In genomic region chr3:27589795-27590194, GRCh38 we compare ENCODE assay signal across 9 cellular contexts.
DNase-seq lines count a peak whose midpoint lies in the region; ATAC-seq, FAIRE-seq and TF ChIP-seq lines count a peak whose summit lies in the region.
"Had no signal": no experiment of that assay in that cellular context is flagged by ENCODE, and none has a peak within 500 bp of the region (broad histone marks: within the 10 kb centered on the region; RNA-seq: fewer than 3 reads in every experiment).

No MANE protein-coding gene starts in this region.

- H3K27me3 ChIP-seq in IMR-90 (ENCODE audit: control insufficient read depth, insufficient read depth, low read length) (no peaks in the 10 kb centered on the region), astrocyte (ENCODE audit: insufficient read depth, low read length) (no peaks in the 10 kb centered on the region)

- no peak overlapping the region for H2AK9ac ChIP-seq in IMR-90 (replicated peaks; ENCODE audit: low read depth, low read length, poor library complexity)

- H4K20me1 ChIP-seq in IMR-90 (ENCODE audit: insufficient read depth, low read length), result no peaks in the 10 kb centered on the region
- H4K20me1 ChIP-seq in astrocyte (ENCODE audit: insufficient read depth, low read length), result no peaks in the 10 kb centered on the region

- no peak overlapping the region for H2BK120ac ChIP-seq in IMR-90 (ENCODE audit: low read depth, low read length)

- BruUV-seq in IMR-90 (replicated peaks; lab: Mats Ljungman, UMichigan), result no TSS peak

- H3K18ac ChIP-seq in IMR-90 (ENCODE audit: low read depth, low read length), result no peak overlapping the region

- no peak for TF ChIP-seq POLR2A in IMR-90 (IDR thresholded peaks at IDR 0.05; ENCODE audit: low read depth, low read length)

- no peaks in the 10 kb centered on the region for H3K79me1 ChIP-seq in IMR-90 (ENCODE audit: low read depth in 1 of 2, low read length in 2 of 2)

- no peaks in the 10 kb centered on the region for H3K79me2 ChIP-seq in astrocyte (ENCODE audit: insufficient read depth, low read length)

- H3K4me3 ChIP-seq in IMR-90 (ENCODE audit: insufficient read depth, low read depth, low read length) (no peak overlapping the region), astrocyte (ENCODE audit: insufficient read depth, low read depth, low read length) (no peak overlapping the region), kidney (ENCODE audit: low read length in 2 of 2) (no peak overlapping the region)

- FAIRE-seq in astrocyte (lab: Jason Lieb, UNC) (no peak), kidney (lab: Jason Lieb, UNC) (no peak)

- intact Hi-C loops in IMR-90 (cut with micrococcal nuclease) (no loop called here), kidney (cut with DNase I) (no loop called here)

- dilution Hi-C loops in IMR-90 (cut with HindIII; ENCODE audit: low sequenced_read_pairs, unreplicated experiment), result no loop called here

- H3K9me1 ChIP-seq in IMR-90 (ENCODE audit: insufficient read depth, low read length), result no peaks in the 10 kb centered on the region; the same call in 1 of the 2 replicates

- no peak overlapping the region; a peak in 1 of 4 replicates for H4K8ac ChIP-seq in IMR-90 (ENCODE audit: low read depth in 2 of 2, low read length in 2 of 2)

- TF ChIP-seq CTCF in IMR-90 (conservative IDR thresholded peaks at IDR 0.05; ENCODE audit: low read depth, low read length), result no peak
- no peak for TF ChIP-seq CTCF in astrocyte (IDR thresholded peaks at IDR 0.05; ENCODE audit: insufficient read depth, low read depth, low read length)
- TF ChIP-seq CTCF in kidney (IDR thresholded peaks at IDR 0.05; ENCODE audit: borderline replicate concordance, extremely low read depth, insufficient read depth), result no peak

- peak overlapping the region; percentile 68 for H2BK5ac ChIP-seq in IMR-90 (ENCODE audit: low read depth, low read length, poor library complexity, severe bottlenecking)

- peak overlapping the region; percentile 98 for H3K27ac Mint-ChIP-seq in astrocyte (ENCODE audit: unreplicated experiment)
- H3K27ac Mint-ChIP-seq in immature natural killer cell, result peak overlapping the region in 2 of 6 donors; percentile 5 to 61
- peak overlapping the region; percentile 6 for H3K27ac Mint-ChIP-seq in stimulated activated naive B cell treated with anti-CD40 and anti-IgM and Interleukin-4, amounts not matched to agents 10 μg/mL and 1 μg/mL and 100 μg/mL, for 72 hours

- H3K27ac ChIP-seq in IMR-90 (ENCODE audit: insufficient read depth, low read length), result no peak overlapping the region
- peak overlapping the region; percentile 79 for H3K27ac ChIP-seq in astrocyte (ENCODE audit: low read depth, low read length)
- no peak overlapping the region for H3K27ac ChIP-seq in kidney (ENCODE audit: low read depth in 2 of 2, low read length in 2 of 2)

- H2BK20ac ChIP-seq in IMR-90 (ENCODE audit: low read depth, low read length), result no peak overlapping the region

- in situ Hi-C loops in IMR-90 (cut with MboI; ENCODE audit: low sequenced_read_pairs), result no loop called here

- peak; percentile 78 for ATAC-seq in IMR-90 (ENCODE audit: low read depth)
- no peak for ATAC-seq in stimulated activated naive B cell treated with anti-CD40 and anti-IgM and Interleukin-4, amounts not matched to agents 10 μg/mL and 1 μg/mL and 100 μg/mL, for 72 hours (replicated peaks)

- H3K36me3 Mint-ChIP-seq in astrocyte (ENCODE audit: low read depth, unreplicated experiment) (no peaks in the 10 kb centered on the region), immature natural killer cell (no peaks in the 10 kb centered on the region)
- no peaks in the 10 kb centered on the region for H3K36me3 Mint-ChIP-seq in stimulated activated naive B cell treated with anti-CD40 and anti-IgM and Interleukin-4, amounts not matched to agents 10 μg/mL and 1 μg/mL and 100 μg/mL, for 72 hours

- no CpG with 5 or more reads among the region's 1 CpG for WGBS in IMR-90 (ENCODE audit: extremely low coverage in 2 of 2, insufficient read length in 1 of 2), 2 experiments

- H3K4me3 Mint-ChIP-seq in astrocyte (ENCODE audit: unreplicated experiment), result peak overlapping the region; percentile 29
- H3K4me3 Mint-ChIP-seq in immature natural killer cell, result peak overlapping the region in 3 of 5 donors; percentile 13 to 71 (median 18)
- no peak overlapping the region for H3K4me3 Mint-ChIP-seq in stimulated activated naive B cell treated with anti-CD40 and anti-IgM and Interleukin-4, amounts not matched to agents 10 μg/mL and 1 μg/mL and 100 μg/mL, for 72 hours

- no peak overlapping the region; the same call in 1 of the 2 replicates for H4K5ac ChIP-seq in IMR-90 (ENCODE audit: low read depth, low read length)

- H3K4me1 Mint-ChIP-seq in astrocyte (ENCODE audit: low read depth, unreplicated experiment) (peaks cover 26% of the 10 kb centered on the region), immature natural killer cell (peaks cover 25 to 28% of the 10 kb centered on the region in 2 donors)
- H3K4me1 Mint-ChIP-seq in stimulated activated naive B cell treated with anti-CD40 and anti-IgM and Interleukin-4, amounts not matched to agents 10 μg/mL and 1 μg/mL and 100 μg/mL, for 72 hours, result peaks cover 26 to 38% of the 10 kb centered on the region in 2 donors

- no peak overlapping the region for H4K91ac ChIP-seq in IMR-90 (ENCODE audit: insufficient read depth, low read depth, low read length)

- POLR2A ChIA-PET in IMR-90 (lab: Charles Lee; ENCODE audit: unreplicated experiment), result no interaction called here

- H3K9ac ChIP-seq in IMR-90 (ENCODE audit: low read depth, low read length), result no peak overlapping the region; the same call in 1 of the 2 replicates
- H3K9ac ChIP-seq in astrocyte (ENCODE audit: low read length), result peak overlapping the region; percentile 49
- no peak overlapping the region for H3K9ac ChIP-seq in kidney (ENCODE audit: low read length in 2 of 2)

- H3K9me3 Mint-ChIP-seq in astrocyte (ENCODE audit: unreplicated experiment) (no peaks in the 10 kb centered on the region), immature natural killer cell (no peaks in the 10 kb centered on the region)
- H3K9me3 Mint-ChIP-seq in stimulated activated naive B cell treated with anti-CD40 and anti-IgM and Interleukin-4, amounts not matched to agents 10 μg/mL and 1 μg/mL and 100 μg/mL, for 72 hours, result no peaks in the 10 kb centered on the region

- DNase-seq in IMR-90 (peak; percentile 65), astrocyte (ENCODE audit: low read depth) (peak; percentile 70), immature natural killer cell (no peak), UCSD-AML1 (lab: John Stamatoyannopoulos, UW; ENCODE audit: unreplicated experiment) (no peak), NCI-H1436 (lab: John Stamatoyannopoulos, UW) (no peak), kidney (no peak)
- DNase-seq in stimulated activated naive B cell treated with anti-CD40 and anti-IgM and Interleukin-4, amounts not matched to agents 10 μg/mL and 1 μg/mL and 100 μg/mL, for 72 hours, result no peak
- DNase-seq: aorta, hypothalamus had no signal

- H3K4me2 ChIP-seq in IMR-90 (ENCODE audit: low read depth, low read length) (peak overlapping the region; percentile 81; the same call in 1 of the 2 replicates), astrocyte (ENCODE audit: low read length) (peak overlapping the region; percentile 75)

- H3K9me3 ChIP-seq in IMR-90 (ENCODE audit: control insufficient read depth, insufficient read depth, low read length), result no peaks in the 10 kb centered on the region
- H3K9me3 ChIP-seq in astrocyte (ENCODE audit: insufficient read depth, low read depth, low read length), result no peaks in the 10 kb centered on the region
- H3K9me3 ChIP-seq in kidney (ENCODE audit: control insufficient read depth in 1 of 2, low read length in 2 of 2), result no peaks in the 10 kb centered on the region

- H3K36me3 ChIP-seq in IMR-90 (ENCODE audit: control insufficient read depth, insufficient read depth, low read length), result no peaks in the 10 kb centered on the region
- no peaks in the 10 kb centered on the region for H3K36me3 ChIP-seq in astrocyte (ENCODE audit: insufficient read depth, low read length)
- H3K36me3 ChIP-seq in kidney (ENCODE audit: control insufficient read depth in 1 of 2, insufficient read depth in 2 of 2, low read length in 2 of 2), result no peaks in the 10 kb centered on the region

- no peak overlapping the region for H3K23ac ChIP-seq in IMR-90 (ENCODE audit: low read depth, low read length)

- no peak overlapping the region for H3K14ac ChIP-seq in IMR-90 (replicated peaks; ENCODE audit: low read depth, low read length)

- H3K4me1 ChIP-seq in IMR-90 (ENCODE audit: control insufficient read depth, insufficient read depth, low read length) (peaks cover 10% of the 10 kb centered on the region), astrocyte (ENCODE audit: insufficient read depth, low read length) (peaks cover 25% of the 10 kb centered on the region), kidney (ENCODE audit: control insufficient read depth in 1 of 2, insufficient read depth in 1 of 2, low read depth in 1 of 2, low read length in 2 of 2) (peaks cover 0 to 7% of the 10 kb centered on the region in 2 donors)

- TF ChIP-seq RAD21 in IMR-90 (IDR thresholded peaks at IDR 0.05; ENCODE audit: low read length), result no peak

- peak overlapping the region; percentile 36; the same call in 1 of the 2 replicates for H3K4ac ChIP-seq in IMR-90 (ENCODE audit: low read depth, low read length)

- H2AK5ac ChIP-seq in IMR-90 (ENCODE audit: low read depth, low read length), result no peak overlapping the region

- H3K27me3 Mint-ChIP-seq in astrocyte (ENCODE audit: low read depth, unreplicated experiment) (no peaks in the 10 kb centered on the region), immature natural killer cell (ENCODE audit: low read depth in 3 of 3) (no peaks in the 10 kb centered on the region)
- no peaks in the 10 kb centered on the region for H3K27me3 Mint-ChIP-seq in stimulated activated naive B cell treated with anti-CD40 and anti-IgM and Interleukin-4, amounts not matched to agents 10 μg/mL and 1 μg/mL and 100 μg/mL, for 72 hours

- no peak overlapping the region for H3K56ac ChIP-seq in IMR-90 (ENCODE audit: extremely low read depth, insufficient read depth, low read length)

- 0 out of 3 replicates have a peak overlapping the region, but pooled peaks have one; percentile 34 for H2BK15ac ChIP-seq in IMR-90 (ENCODE audit: low read depth, low read length)

- CTCF ChIA-PET in IMR-90 (lab: Yijun Ruan, JAX), result interaction anchor here (0.6 to 1.4 kb wide), 2 partner anchors 9 to 35 kb away, joined by 3 to 4 read pairs; no protein-coding TSS in a partner anchor

- H2AFZ ChIP-seq in IMR-90 (replicated peaks; ENCODE audit: low read length, poor library complexity), result no peak overlapping the region
- no peak overlapping the region for H2AFZ ChIP-seq in astrocyte (ENCODE audit: low read depth, low read length)

TF ChIP-seq in IMR-90, 13 proteins besides CTCF, POLR2A, EP300 and RAD21 (continues in another document):
- no peak for TF ChIP-seq CEBPB (IDR thresholded peaks at IDR 0.05; ENCODE audit: low read depth, low read length)
- TF ChIP-seq CHD1 (IDR thresholded peaks at IDR 0.05; ENCODE audit: low read depth, low read length), result no peak
- TF ChIP-seq RCOR1 (IDR thresholded peaks at IDR 0.05; ENCODE audit: insufficient replicate concordance, low read length), result no peak
- no peak for TF ChIP-seq RFX5 (IDR thresholded peaks at IDR 0.05; ENCODE audit: low read depth, low read length)
- no peak for TF ChIP-seq NFE2L2 (IDR thresholded peaks at IDR 0.05; ENCODE audit: low read depth, low read length)

Comparison
In these comparisons a context has a peak if more than half of its experiments do, and no peak if none do; other contexts are left out.
1. DNase-seq: peak in IMR-90 (single experiment) and astrocyte (single experiment); none in immature natural killer cell (0 of 3), stimulated activated naive B cell treated with anti-CD40 and anti-IgM and Interleukin-4, amounts not matched to agents 10 μg/mL and 1 μg/mL and 100 μg/mL, for 72 hours (single experiment), UCSD-AML1 (single experiment), NCI-H1436 (single experiment) and kidney (single experiment).
2. H3K4me3 Mint-ChIP-seq: peak in astrocyte (single experiment) and immature natural killer cell (3 of 5); none in stimulated activated naive B cell treated with anti-CD40 and anti-IgM and Interleukin-4, amounts not matched to agents 10 μg/mL and 1 μg/mL and 100 μg/mL, for 72 hours (0 of 2).